ENCODE assay signal across 1 cellular context in genomic region chr17:41327411-41328120, GRCh38.
TF ChIP-seq lines count a peak whose summit lies in the region.

No MANE protein-coding gene starts in this region.

TF ChIP-seq in SK-N-SH treated with all-trans-retinoic acid at 6 μM for 48 hours, 23 proteins besides CTCF, POLR2A, EP300 and RAD21 (continued from another document):
- TF ChIP-seq, protein P1, sequence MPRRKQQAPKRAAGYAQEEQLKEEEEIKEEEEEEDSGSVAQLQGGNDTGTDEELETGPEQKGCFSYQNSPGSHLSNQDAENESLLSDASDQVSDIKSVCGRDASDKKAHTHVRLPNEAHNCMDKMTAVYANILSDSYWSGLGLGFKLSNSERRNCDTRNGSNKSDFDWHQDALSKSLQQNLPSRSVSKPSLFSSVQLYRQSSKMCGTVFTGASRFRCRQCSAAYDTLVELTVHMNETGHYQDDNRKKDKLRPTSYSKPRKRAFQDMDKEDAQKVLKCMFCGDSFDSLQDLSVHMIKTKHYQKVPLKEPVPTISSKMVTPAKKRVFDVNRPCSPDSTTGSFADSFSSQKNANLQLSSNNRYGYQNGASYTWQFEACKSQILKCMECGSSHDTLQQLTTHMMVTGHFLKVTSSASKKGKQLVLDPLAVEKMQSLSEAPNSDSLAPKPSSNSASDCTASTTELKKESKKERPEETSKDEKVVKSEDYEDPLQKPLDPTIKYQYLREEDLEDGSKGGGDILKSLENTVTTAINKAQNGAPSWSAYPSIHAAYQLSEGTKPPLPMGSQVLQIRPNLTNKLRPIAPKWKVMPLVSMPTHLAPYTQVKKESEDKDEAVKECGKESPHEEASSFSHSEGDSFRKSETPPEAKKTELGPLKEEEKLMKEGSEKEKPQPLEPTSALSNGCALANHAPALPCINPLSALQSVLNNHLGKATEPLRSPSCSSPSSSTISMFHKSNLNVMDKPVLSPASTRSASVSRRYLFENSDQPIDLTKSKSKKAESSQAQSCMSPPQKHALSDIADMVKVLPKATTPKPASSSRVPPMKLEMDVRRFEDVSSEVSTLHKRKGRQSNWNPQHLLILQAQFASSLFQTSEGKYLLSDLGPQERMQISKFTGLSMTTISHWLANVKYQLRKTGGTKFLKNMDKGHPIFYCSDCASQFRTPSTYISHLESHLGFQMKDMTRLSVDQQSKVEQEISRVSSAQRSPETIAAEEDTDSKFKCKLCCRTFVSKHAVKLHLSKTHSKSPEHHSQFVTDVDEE (CRISPR knock-in tag; IDR thresholded peaks at IDR 0.05) = no peak
- no peak for TF ChIP-seq PPARA (CRISPR knock-in tag; IDR thresholded peaks at IDR 0.05; ENCODE audit: borderline replicate concordance)
- no peak for TF ChIP-seq ARNTL (CRISPR knock-in tag; IDR thresholded peaks at IDR 0.05; ENCODE audit: borderline replicate concordance, low read depth)
- TF ChIP-seq ZNF70 (CRISPR knock-in tag; IDR thresholded peaks at IDR 0.05) = no peak
- no peak for TF ChIP-seq CSRNP3 (CRISPR knock-in tag; IDR thresholded peaks at IDR 0.05)
- no peak for TF ChIP-seq OSR1 (CRISPR knock-in tag; IDR thresholded peaks at IDR 0.05)
- TF ChIP-seq ESRRG (CRISPR knock-in tag; IDR thresholded peaks at IDR 0.05) = no peak
- TF ChIP-seq, protein P2, sequence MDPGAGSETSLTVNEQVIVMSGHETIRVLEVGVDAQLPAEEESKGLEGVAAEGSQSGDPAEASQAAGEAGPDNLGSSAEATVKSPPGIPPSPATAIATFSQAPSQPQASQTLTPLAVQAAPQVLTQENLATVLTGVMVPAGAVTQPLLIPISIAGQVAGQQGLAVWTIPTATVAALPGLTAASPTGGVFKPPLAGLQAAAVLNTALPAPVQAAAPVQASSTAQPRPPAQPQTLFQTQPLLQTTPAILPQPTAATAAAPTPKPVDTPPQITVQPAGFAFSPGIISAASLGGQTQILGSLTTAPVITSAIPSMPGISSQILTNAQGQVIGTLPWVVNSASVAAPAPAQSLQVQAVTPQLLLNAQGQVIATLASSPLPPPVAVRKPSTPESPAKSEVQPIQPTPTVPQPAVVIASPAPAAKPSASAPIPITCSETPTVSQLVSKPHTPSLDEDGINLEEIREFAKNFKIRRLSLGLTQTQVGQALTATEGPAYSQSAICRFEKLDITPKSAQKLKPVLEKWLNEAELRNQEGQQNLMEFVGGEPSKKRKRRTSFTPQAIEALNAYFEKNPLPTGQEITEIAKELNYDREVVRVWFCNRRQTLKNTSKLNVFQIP (CRISPR knock-in tag; IDR thresholded peaks at IDR 0.05; ENCODE audit: borderline replicate concordance, low read depth) = no peak
- no peak for TF ChIP-seq ZFP3 (CRISPR knock-in tag; IDR thresholded peaks at IDR 0.05)
